Comparison of ENCODE assay signal across 1 cellular context in the genomic region with DNA sequence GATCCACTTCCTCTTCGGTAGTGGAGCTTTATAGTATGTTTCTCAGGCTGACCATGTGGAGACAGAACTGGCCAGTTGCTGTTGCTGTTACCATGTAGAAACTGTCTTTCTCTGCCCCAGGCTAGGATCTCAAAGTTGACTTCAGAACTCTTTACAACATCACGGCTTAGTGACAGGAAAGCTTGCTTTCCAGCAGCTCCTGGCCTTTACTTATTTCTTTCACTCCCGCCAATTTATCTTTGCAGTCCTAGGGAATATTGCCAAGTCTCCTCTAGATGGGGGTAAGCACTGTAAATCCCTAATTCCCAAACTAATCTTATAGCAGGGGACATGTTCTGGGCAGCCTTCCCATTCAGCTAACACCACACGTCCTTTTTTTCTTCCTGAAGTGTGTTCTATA.
TF ChIP-seq lines count a peak whose summit lies in the region.

No MANE protein-coding gene starts in this region.

TF ChIP-seq in IMR-90, 13 proteins besides CTCF, POLR2A, EP300 and RAD21:
- TF ChIP-seq, protein P1, sequence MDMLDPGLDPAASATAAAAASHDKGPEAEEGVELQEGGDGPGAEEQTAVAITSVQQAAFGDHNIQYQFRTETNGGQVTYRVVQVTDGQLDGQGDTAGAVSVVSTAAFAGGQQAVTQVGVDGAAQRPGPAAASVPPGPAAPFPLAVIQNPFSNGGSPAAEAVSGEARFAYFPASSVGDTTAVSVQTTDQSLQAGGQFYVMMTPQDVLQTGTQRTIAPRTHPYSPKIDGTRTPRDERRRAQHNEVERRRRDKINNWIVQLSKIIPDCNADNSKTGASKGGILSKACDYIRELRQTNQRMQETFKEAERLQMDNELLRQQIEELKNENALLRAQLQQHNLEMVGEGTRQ (IDR thresholded peaks at IDR 0.05; ENCODE audit: low read depth, low read length) = no peak
- TF ChIP-seq FOS (IDR thresholded peaks at IDR 0.05; ENCODE audit: low read depth, low read length) (no peak), MAFK (IDR thresholded peaks at IDR 0.05; ENCODE audit: low read depth, low read length) (no peak), CHD1 (IDR thresholded peaks at IDR 0.05; ENCODE audit: low read depth, low read length) (no peak), BHLHE40 (IDR thresholded peaks at IDR 0.05; ENCODE audit: low read depth, low read length) (no peak), NFE2L2 (IDR thresholded peaks at IDR 0.05; ENCODE audit: low read depth, low read length) (no peak), MXI1 (IDR thresholded peaks at IDR 0.05; ENCODE audit: borderline replicate concordance, low read depth, low read length) (no peak), RFX5 (IDR thresholded peaks at IDR 0.05; ENCODE audit: low read depth, low read length) (no peak), SMC3 (IDR thresholded peaks at IDR 0.05; ENCODE audit: low read depth, low read length) (no peak), RCOR1 (IDR thresholded peaks at IDR 0.05; ENCODE audit: insufficient replicate concordance, low read length) (no peak), CEBPB (IDR thresholded peaks at IDR 0.05; ENCODE audit: low read depth, low read length) (no peak), MAZ (IDR thresholded peaks at IDR 0.05; ENCODE audit: borderline replicate concordance, low read depth, low read length) (no peak)
- TF ChIP-seq, protein P2, sequence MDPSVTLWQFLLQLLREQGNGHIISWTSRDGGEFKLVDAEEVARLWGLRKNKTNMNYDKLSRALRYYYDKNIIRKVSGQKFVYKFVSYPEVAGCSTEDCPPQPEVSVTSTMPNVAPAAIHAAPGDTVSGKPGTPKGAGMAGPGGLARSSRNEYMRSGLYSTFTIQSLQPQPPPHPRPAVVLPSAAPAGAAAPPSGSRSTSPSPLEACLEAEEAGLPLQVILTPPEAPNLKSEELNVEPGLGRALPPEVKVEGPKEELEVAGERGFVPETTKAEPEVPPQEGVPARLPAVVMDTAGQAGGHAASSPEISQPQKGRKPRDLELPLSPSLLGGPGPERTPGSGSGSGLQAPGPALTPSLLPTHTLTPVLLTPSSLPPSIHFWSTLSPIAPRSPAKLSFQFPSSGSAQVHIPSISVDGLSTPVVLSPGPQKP (IDR thresholded peaks at IDR 0.05; ENCODE audit: borderline replicate concordance, low read depth, low read length) = no peak
